Comparison of ENCODE assay signal across 8 cellular contexts in the genomic region with DNA sequence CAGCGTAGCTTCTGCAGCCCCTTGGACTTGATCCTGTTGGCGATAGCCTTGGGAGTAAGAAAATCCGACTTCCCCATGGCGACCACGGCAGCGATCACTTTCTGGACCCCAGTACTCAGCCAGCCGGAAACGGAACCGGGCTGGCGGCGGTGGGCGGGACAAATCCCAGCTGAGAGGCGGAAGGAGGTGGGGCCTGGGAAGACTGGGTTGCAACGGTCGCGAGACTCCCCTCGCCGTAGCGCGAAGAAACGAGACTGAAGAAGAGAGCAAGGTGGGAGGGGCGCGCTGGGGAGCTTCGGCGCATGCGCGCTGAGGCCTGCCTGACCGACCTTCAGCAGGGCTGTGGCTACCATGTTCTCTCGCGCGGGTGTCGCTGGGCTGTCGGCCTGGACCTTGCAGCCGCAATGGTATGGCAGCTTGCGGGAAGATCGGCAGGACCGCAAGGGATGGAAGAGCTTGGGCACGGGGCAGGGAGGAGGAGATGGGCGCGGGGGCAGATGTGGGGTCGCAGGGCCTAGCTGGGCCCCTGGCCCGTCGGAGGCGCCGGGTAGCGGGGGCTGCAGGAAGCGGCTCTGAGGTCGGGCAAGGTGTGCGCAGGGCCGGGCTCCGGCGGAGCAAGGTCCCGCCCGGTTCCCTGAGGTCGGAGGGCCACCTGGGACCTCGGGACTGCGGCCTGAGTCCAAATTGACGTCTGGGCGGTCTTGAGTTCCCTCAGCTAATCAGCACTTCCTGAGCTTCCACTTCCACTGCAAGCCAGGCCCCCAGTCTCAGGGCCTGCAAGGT. TPM values are rescaled to one million over a fixed set of nuclear protein-coding genes. Genes with fewer than 3 reads are reported as not detected.
A peak's percentile ranks its signal among the peaks of the same experiment; 100 is the strongest.
DNase-seq lines count a peak whose midpoint lies in the region; ATAC-seq and TF ChIP-seq lines count a peak whose summit lies in the region.

A gene (plus strand): TSS at position 321 of the 783 bp plus-strand sequence. CDS start 31 bp downstream, at position 352.
A gene with protein sequence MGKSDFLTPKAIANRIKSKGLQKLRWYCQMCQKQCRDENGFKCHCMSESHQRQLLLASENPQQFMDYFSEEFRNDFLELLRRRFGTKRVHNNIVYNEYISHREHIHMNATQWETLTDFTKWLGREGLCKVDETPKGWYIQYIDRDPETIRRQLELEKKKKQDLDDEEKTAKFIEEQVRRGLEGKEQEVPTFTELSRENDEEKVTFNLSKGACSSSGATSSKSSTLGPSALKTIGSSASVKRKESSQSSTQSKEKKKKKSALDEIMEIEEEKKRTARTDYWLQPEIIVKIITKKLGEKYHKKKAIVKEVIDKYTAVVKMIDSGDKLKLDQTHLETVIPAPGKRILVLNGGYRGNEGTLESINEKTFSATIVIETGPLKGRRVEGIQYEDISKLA (minus strand): TSS at position 137 of the 783 bp plus-strand sequence. CDS start 60 bp downstream, at position 77.

- CTCF ChIA-PET in CD4-positive, alpha-beta T cell (lab: Charles Lee) = interaction anchor here (0.7 to 1.0 kb wide), 2 partner anchors 26 to 30 kb away, joined by 3 to 6 read pairs; a partner anchor contains a TSS
- CTCF ChIA-PET in activated CD4-positive, alpha-beta memory T cell treated with anti-CD3 and anti-CD28 coated beads for 36 hours (lab: Charles Lee) = interaction anchor here (0.6 to 1.2 kb wide), 5 partner anchors 9 to 263 kb away, joined by 3 to 4 read pairs (median 3); a partner anchor contains a TSS

- WGBS in ectodermal cell, 2 experiments = 0 to 1% methylated on average over 59 of the region's 59 CpGs

- peak within 1 kb of the TSS; percentile 57 for H3K27ac ChIP-seq in CD4-positive, alpha-beta T cell (ENCODE audit: low read depth, low read length)
- H3K27ac ChIP-seq in ectodermal cell (ENCODE audit: insufficient read depth, low read depth, low read length, poor library complexity, severe bottlenecking) (no peak within 1 kb of the TSS), lower lobe of right lung (peak within 1 kb of the TSS; percentile 89)

- no peaks in the 10 kb centered on the region for H3K9me3 ChIP-seq in CD4-positive, alpha-beta T cell (ENCODE audit: control insufficient read depth, low read length)
- no peaks in the 10 kb centered on the region for H3K9me3 ChIP-seq in ectodermal cell (ENCODE audit: control insufficient read depth, low read length)
- H3K9me3 ChIP-seq in lower lobe of right lung = no peaks in the 10 kb centered on the region

- peaks cover 4% of the 10 kb centered on the region for H3K4me1 ChIP-seq in ectodermal cell (ENCODE audit: control insufficient read depth, insufficient read depth, low read length)
- H3K4me1 ChIP-seq in lower lobe of right lung = peaks cover 47% of the 10 kb centered on the region

- H3K4me3 Mint-ChIP-seq in CD4-positive, alpha-beta T cell = no peak within 1 kb of the TSS
- H3K4me3 Mint-ChIP-seq in activated CD4-positive, alpha-beta memory T cell treated with anti-CD3 and anti-CD28 coated beads for 36 hours = no peak within 1 kb of the TSS

- no peaks in the 10 kb centered on the region for H3K9me3 Mint-ChIP-seq in CD4-positive, alpha-beta T cell
- H3K9me3 Mint-ChIP-seq in activated CD4-positive, alpha-beta memory T cell treated with anti-CD3 and anti-CD28 coated beads for 36 hours = no peaks in the 10 kb centered on the region

- no peaks in the 10 kb centered on the region for H3K27me3 Mint-ChIP-seq in CD4-positive, alpha-beta T cell
- H3K27me3 Mint-ChIP-seq in activated CD4-positive, alpha-beta memory T cell treated with anti-CD3 and anti-CD28 coated beads for 36 hours = no peaks in the 10 kb centered on the region

- DNase-seq in CD4-positive, alpha-beta T cell = peak; percentile 95 to 98 (median 96)
- peak; percentile 97 for DNase-seq in NCI-H82 (lab: John Stamatoyannopoulos, UW)
- peak; percentile 99 for DNase-seq in activated CD4-positive, alpha-beta memory T cell treated with anti-CD3 and anti-CD28 coated beads for 36 hours
- peak; percentile 98 for DNase-seq in lower lobe of right lung
- DNase-seq in stimulated activated CD4-positive, alpha-beta T cell treated with anti-CD3 and anti-CD28 coated beads, TNF-alpha, amount 100 ng/mL, for 24 hours (ENCODE audit: low read depth in 3 of 3) = peak; percentile 94 to 97 (median 95)

- H3K4me3 ChIP-seq in ectodermal cell (ENCODE audit: insufficient read depth, low read depth, low read length) (peak within 1 kb of the TSS; percentile 85), lower lobe of right lung (peak within 1 kb of the TSS; percentile 97)

- no peak for TF ChIP-seq CTCF in CD4-positive, alpha-beta T cell (IDR thresholded peaks at IDR 0.05)
- TF ChIP-seq CTCF in lower lobe of right lung (IDR thresholded peaks at IDR 0.05) = no peak

- POLR2A ChIA-PET in CD4-positive, alpha-beta T cell (lab: Charles Lee) = interaction anchor here (0.6 to 3.8 kb wide), 22 partner anchors 10 to 1975 kb away, joined by 3 to 135 read pairs (median 4); a partner anchor contains a TSS
- POLR2A ChIA-PET in activated CD4-positive, alpha-beta memory T cell treated with anti-CD3 and anti-CD28 coated beads for 36 hours (lab: Charles Lee) = interaction anchor here (0.5 to 1.7 kb wide), 5 partner anchors 28 to 350 kb away, joined by 3 to 29 read pairs (median 4); a partner anchor contains a TSS

- no peaks in the 10 kb centered on the region for H3K36me3 ChIP-seq in ectodermal cell (ENCODE audit: control insufficient read depth, insufficient read depth, low read length)
- peaks cover 9% of the 10 kb centered on the region for H3K36me3 ChIP-seq in lower lobe of right lung

- no peaks in the 10 kb centered on the region for H3K27me3 ChIP-seq in CD4-positive, alpha-beta T cell (ENCODE audit: control insufficient read depth, insufficient read depth, low read length)
- H3K27me3 ChIP-seq in ectodermal cell (ENCODE audit: control insufficient read depth, insufficient read depth, low read length, poor library complexity, severe bottlenecking) (no peaks in the 10 kb centered on the region), lower lobe of right lung (ENCODE audit: low read depth) (no peaks in the 10 kb centered on the region)

- no peak within 1 kb of the TSS for H3K27ac Mint-ChIP-seq in CD4-positive, alpha-beta T cell
- H3K27ac Mint-ChIP-seq in activated CD4-positive, alpha-beta memory T cell treated with anti-CD3 and anti-CD28 coated beads for 36 hours = no peak within 1 kb of the TSS

- peaks cover 27% of the 10 kb centered on the region for H3K36me3 Mint-ChIP-seq in CD4-positive, alpha-beta T cell (ENCODE audit: low read depth)
- peaks cover 24% of the 10 kb centered on the region for H3K36me3 Mint-ChIP-seq in activated CD4-positive, alpha-beta memory T cell treated with anti-CD3 and anti-CD28 coated beads for 36 hours

- H3K4me1 Mint-ChIP-seq in CD4-positive, alpha-beta T cell (ENCODE audit: low read depth) = peaks cover 66% of the 10 kb centered on the region
- H3K4me1 Mint-ChIP-seq in activated CD4-positive, alpha-beta memory T cell treated with anti-CD3 and anti-CD28 coated beads for 36 hours (ENCODE audit: low read depth) = peaks cover 49% of the 10 kb centered on the region

- ATAC-seq in CD4-positive, alpha-beta T cell (ENCODE audit: poor library complexity) = peak; percentile 95
- ATAC-seq in GM19438 (IDR thresholded peaks at IDR 0.05; ENCODE audit: low read depth, unreplicated experiment) = peak; percentile 91
- peak; percentile 93 for ATAC-seq in HG03571 (IDR thresholded peaks at IDR 0.05; ENCODE audit: unreplicated experiment)
- peak; percentile 99 for ATAC-seq in lower lobe of right lung

- intact Hi-C loops in CD4-positive, alpha-beta T cell (cut with DNase I, micrococcal nuclease) = loop anchor here (1.0 to 10.0 kb wide), 2 partner anchors 30 to 373 kb away; a partner anchor contains a TSS
- intact Hi-C loops in activated CD4-positive, alpha-beta memory T cell treated with anti-CD3 and anti-CD28 coated beads for 36 hours (cut with micrococcal nuclease) = loop anchor here (1.0 kb wide), 1 partner anchor 30 kb away; a partner anchor contains a TSS
- intact Hi-C loops in lower lobe of right lung (cut with DNase I) = no loop called here

RNA-seq across cellular contexts. Expression of the first gene that starts in this region (rescaled TPM):
- total RNA-seq in CD4-positive, alpha-beta T cell = 100 to 1,000 TPM; 111 TPM
- total RNA-seq in activated CD4-positive, alpha-beta memory T cell treated with anti-CD3 and anti-CD28 coated beads for 36 hours = 100 to 1,000 TPM; 281 to 295 TPM
- polyA plus RNA-seq in ectodermal cell (2013, experiment 1 of 4) = 214 TPM
- polyA plus RNA-seq in ectodermal cell (2013, experiment 2 of 4) = 213 TPM
- polyA plus RNA-seq in ectodermal cell (2013, experiment 3 of 4) = 238 TPM
- polyA plus RNA-seq in ectodermal cell (2013, experiment 4 of 4) = 257 TPM
- 183 TPM for total RNA-seq in lower lobe of right lung

RNA-seq across cellular contexts. Expression of the second gene that starts in this region (rescaled TPM):
- total RNA-seq in CD4-positive, alpha-beta T cell = 1 to 10 TPM; 6.5 to 8.6 TPM
- 10 to 100 TPM; 10.9 to 11.5 TPM for total RNA-seq in activated CD4-positive, alpha-beta memory T cell treated with anti-CD3 and anti-CD28 coated beads for 36 hours
- 22.6 TPM for polyA plus RNA-seq in ectodermal cell (2013, experiment 1 of 4)
- polyA plus RNA-seq in ectodermal cell (2013, experiment 2 of 4) = 22.1 TPM
- 18.9 TPM for polyA plus RNA-seq in ectodermal cell (2013, experiment 3 of 4)
- 20.8 TPM for polyA plus RNA-seq in ectodermal cell (2013, experiment 4 of 4)
- 13.7 TPM for total RNA-seq in lower lobe of right lung
